Comparison of ENCODE assay signal across 21 cellular contexts in the genomic region with DNA sequence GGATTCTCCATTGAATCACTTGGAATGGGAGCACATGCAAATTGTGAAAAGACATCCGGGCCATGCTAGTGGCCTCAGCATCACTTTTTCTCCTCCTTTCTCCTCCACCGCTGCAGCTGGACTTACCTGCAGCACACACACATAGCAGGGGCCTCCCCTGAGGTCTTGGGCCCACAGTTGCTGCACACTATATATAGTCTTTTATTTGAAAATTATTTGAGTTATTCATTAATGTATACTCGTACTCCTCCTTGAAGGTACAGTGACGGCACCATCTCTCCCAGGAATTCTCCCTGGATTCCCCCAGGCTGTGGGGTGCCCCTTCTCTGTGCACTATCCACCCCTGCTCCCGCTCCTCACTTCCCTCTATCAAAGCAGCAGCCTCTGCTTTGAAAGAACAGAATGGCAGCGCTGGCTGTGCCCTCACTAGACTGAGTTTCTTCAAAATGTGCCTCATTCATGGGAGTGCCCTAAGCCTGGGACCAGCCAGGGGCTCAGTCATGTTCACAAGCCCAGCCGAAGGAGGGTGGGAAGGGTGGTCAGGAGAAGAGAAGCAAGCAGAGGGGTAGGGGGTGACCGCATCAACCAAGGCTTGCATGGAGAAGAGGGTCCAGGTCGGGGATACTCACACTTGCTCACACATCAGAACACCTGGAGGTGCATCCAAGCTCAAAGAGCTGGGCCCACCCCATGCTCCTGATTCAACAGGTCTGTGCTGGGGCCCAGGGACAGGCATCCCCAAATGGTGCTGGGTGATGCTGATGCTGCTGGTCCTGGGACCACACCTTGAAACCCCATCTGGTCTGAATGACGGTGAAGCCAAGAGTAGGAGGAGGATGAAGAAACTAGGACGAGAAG.
"Had no signal": no experiment of that assay in that cellular context is flagged by ENCODE, and none has a peak within 500 bp of the region (broad histone marks: within the 10 kb centered on the region; RNA-seq: fewer than 3 reads in every experiment).

No MANE protein-coding gene starts in this region.

- H3K36me3 ChIP-seq: esophagus muscularis mucosa, gastrocnemius medialis, left ventricle myocardium inferior, neutrophil, ovary, right atrium auricular region, tibial nerve, WERI-Rb-1 had no signal

- H3K4me3 Mint-ChIP-seq: activated CD8-positive, alpha-beta T cell treated with anti-CD3 and anti-CD28 coated beads, Interleukin-2, amount 10 ng/mL, durations not matched to agents 7 days and 5 days; activated naive CD4-positive, alpha-beta T cell treated with anti-CD3 and anti-CD28 coated beads, Interleukin-2, amount 50 U/mL, for 24 hours; effector memory CD8-positive, alpha-beta T cell; naive thymus-derived CD4-positive, alpha-beta T cell; stimulated activated naive CD8-positive, alpha-beta T cell treated with anti-CD3 and anti-CD28 coated beads, Interleukin-15, Interleukin-2, amounts not matched to agents 100 ng/mL and 50 ng/mL, for 24 hours had no signal

- ATAC-seq: activated CD8-positive, alpha-beta T cell treated with anti-CD3 and anti-CD28 coated beads, Interleukin-2, amount 10 ng/mL, durations not matched to agents 7 days and 5 days; effector memory CD8-positive, alpha-beta T cell; gastrocnemius medialis; naive thymus-derived CD4-positive, alpha-beta T cell had no signal

- H3K9me3 Mint-ChIP-seq: activated naive CD4-positive, alpha-beta T cell treated with anti-CD3 and anti-CD28 coated beads, Interleukin-2, amount 50 U/mL, for 24 hours; effector memory CD8-positive, alpha-beta T cell; naive thymus-derived CD4-positive, alpha-beta T cell; stimulated activated naive CD8-positive, alpha-beta T cell treated with anti-CD3 and anti-CD28 coated beads, Interleukin-15, Interleukin-2, amounts not matched to agents 100 ng/mL and 50 ng/mL, for 24 hours had no signal

- H3K27ac ChIP-seq: esophagus muscularis mucosa, gastrocnemius medialis, left ventricle myocardium inferior, neutrophil, ovary, psoas muscle, right atrium auricular region, tibial nerve, WERI-Rb-1 had no signal

- H3K4me1 Mint-ChIP-seq: activated naive CD4-positive, alpha-beta T cell treated with anti-CD3 and anti-CD28 coated beads, Interleukin-2, amount 50 U/mL, for 24 hours had no signal

- H3K9me3 ChIP-seq: body of pancreas, esophagus muscularis mucosa, gastrocnemius medialis, left ventricle myocardium inferior, neutrophil, ovary, psoas muscle, right atrium auricular region, tibial nerve had no signal

- H3K4me3 ChIP-seq: body of pancreas, esophagus muscularis mucosa, gastrocnemius medialis, left ventricle myocardium inferior, ovary, psoas muscle, right atrium auricular region, tibial nerve had no signal

- H3K27me3 Mint-ChIP-seq: activated naive CD4-positive, alpha-beta T cell treated with anti-CD3 and anti-CD28 coated beads, Interleukin-2, amount 50 U/mL, for 24 hours; stimulated activated naive CD8-positive, alpha-beta T cell treated with anti-CD3 and anti-CD28 coated beads, Interleukin-15, Interleukin-2, amounts not matched to agents 100 ng/mL and 50 ng/mL, for 24 hours had no signal

- H3K27me3 ChIP-seq: body of pancreas, esophagus muscularis mucosa, gastrocnemius medialis, neutrophil, ovary, right atrium auricular region, tibial nerve had no signal

- H3K27ac Mint-ChIP-seq: activated CD8-positive, alpha-beta T cell treated with anti-CD3 and anti-CD28 coated beads, Interleukin-2, amount 10 ng/mL, durations not matched to agents 7 days and 5 days; activated naive CD4-positive, alpha-beta T cell treated with anti-CD3 and anti-CD28 coated beads, Interleukin-2, amount 50 U/mL, for 24 hours; stimulated activated naive CD8-positive, alpha-beta T cell treated with anti-CD3 and anti-CD28 coated beads, Interleukin-15, Interleukin-2, amounts not matched to agents 100 ng/mL and 50 ng/mL, for 24 hours had no signal

- H3K36me3 Mint-ChIP-seq: activated naive CD4-positive, alpha-beta T cell treated with anti-CD3 and anti-CD28 coated beads, Interleukin-2, amount 50 U/mL, for 24 hours; naive thymus-derived CD4-positive, alpha-beta T cell had no signal

- DNase-seq: activated CD4-positive, alpha-beta T cell treated with anti-CD3 and anti-CD28 coated beads for 1 hour; activated CD4-positive, alpha-beta T cell treated with anti-CD3 and anti-CD28 coated beads, Interleukin-2, amount 50 U/mL, for 1 hour; activated CD8-positive, alpha-beta T cell treated with anti-CD3 and anti-CD28 coated beads, Interleukin-2, amount 10 ng/mL, durations not matched to agents 7 days and 5 days; activated gamma-delta T cell treated with Interleukin-2 at 50 U/mL for 16 hours; activated T-cell treated with anti-CD3 and anti-CD28 coated beads, Interleukin-2, amount 50 U/mL, for 1 hour; effector memory CD8-positive, alpha-beta T cell; gastrocnemius medialis; left ventricle myocardium inferior; naive thymus-derived CD4-positive, alpha-beta T cell; stimulated activated CD4-positive, alpha-beta T cell treated with anti-CD3 and anti-CD28 coated beads, Interleukin-12 subunit alpha, Interleukin-12 subunit beta, amount 100 ng/mL, for 4 hours; stimulated activated CD4-positive, alpha-beta T cell treated with anti-CD3 and anti-CD28 coated beads, Interleukin-4, amount 100 ng/mL, for 4 hours had no signal

- H3K4me1 ChIP-seq: right atrium auricular region had no signal
